In the genomic region with DNA sequence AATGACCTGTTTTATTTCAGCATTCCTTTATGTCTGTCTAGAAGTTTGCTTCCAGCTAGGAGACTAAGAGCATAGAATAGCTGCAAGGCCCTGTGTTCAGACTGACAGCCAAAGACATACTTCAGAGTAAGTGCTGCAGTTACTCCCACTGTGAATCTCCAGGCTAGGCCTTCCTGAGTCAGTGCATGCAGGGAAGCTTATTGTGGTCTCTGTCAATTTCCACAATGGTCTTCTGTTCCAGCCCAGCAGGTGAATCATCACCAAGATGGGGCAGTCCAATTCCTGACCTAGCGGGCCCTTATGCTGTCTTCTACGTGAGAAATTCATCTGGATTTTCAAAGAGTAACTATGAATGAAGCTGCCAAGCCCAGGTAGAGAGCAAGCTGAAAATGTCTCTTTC, we compare ENCODE assay signal across 24 cellular contexts.
DNase-seq lines count a peak whose midpoint lies in the region; ATAC-seq, FAIRE-seq and TF ChIP-seq lines count a peak whose summit lies in the region.
"Had no signal": no experiment of that assay in that cellular context is flagged by ENCODE, and none has a peak within 500 bp of the region (broad histone marks: within the 10 kb centered on the region; RNA-seq: fewer than 3 reads in every experiment).

No MANE protein-coding gene starts in this region.

- H3K4me3 Mint-ChIP-seq in MCF 10A (ENCODE audit: unreplicated experiment): no peak overlapping the region
- H3K4me3 Mint-ChIP-seq: activated CD8-positive, alpha-beta T cell treated with anti-CD3 and anti-CD28 coated beads, Interleukin-2, amount 10 ng/mL, durations not matched to agents 7 days and 5 days; activated T-cell treated with anti-CD3 and anti-CD28 coated beads, Interleukin-2, amount 50 U/mL, for 24 hours; T-helper 2 cell treated with Interferon-gamma antibody and Interleukin-4, amounts not matched to agents 5 μg/mL and 100 μg/mL, for 36 hours had no signal

- ATAC-seq in GM19324 (IDR thresholded peaks at IDR 0.05; ENCODE audit: low FRiP score, unreplicated experiment): no peak
- ATAC-seq: activated CD8-positive, alpha-beta T cell treated with anti-CD3 and anti-CD28 coated beads, Interleukin-2, amount 10 ng/mL, durations not matched to agents 7 days and 5 days; body of pancreas had no signal

- 45% methylated on average over 2 of the region's 2 CpGs for WGBS in mammary epithelial cell (ENCODE audit: low coverage, missing lambda C conversion rate)
- 57 to 100% (median 71%) methylated on average over 2 of the region's 2 CpGs for WGBS in stomach, 5 donors

- DNase-seq in mammary epithelial cell (peak; percentile 80), MCF 10A (ENCODE audit: unreplicated experiment) (no peak), amniotic epithelial cell (ENCODE audit: low read depth) (peak; percentile 3), iPS DF 4.7 (ENCODE audit: extremely low read depth, low spot score) (peak; percentile 36), urothelium cell line (ENCODE audit: low spot score) (peak; percentile 24), stomach (no peak), NCI-H748 (lab: John Stamatoyannopoulos, UW; ENCODE audit: unreplicated experiment) (no peak)
- DNase-seq: activated CD8-positive, alpha-beta T cell treated with anti-CD3 and anti-CD28 coated beads, Interleukin-2, amount 10 ng/mL, durations not matched to agents 7 days and 5 days; activated naive CD4-positive, alpha-beta T cell treated with Interleukin-2 at 50 U/mL for 16 hours; activated T-cell treated with anti-CD3 and anti-CD28 coated beads, Interleukin-2, amount 50 U/mL, for 24 hours; body of pancreas; cortex of kidney; hypothalamus; Kasumi-1; left ventricle myocardium inferior; NCI-H1105; NCI-H748 treated with DMSO at 0.1 percent for 48 hours; SIG-M5; stimulated activated CD8-positive, alpha-beta memory T cell treated with anti-CD3 and anti-CD28 coated beads, Interleukin-4, amount 100 ng/mL, for 48 hours had no signal

- H3K27ac Mint-ChIP-seq in MCF 10A (ENCODE audit: low read depth, unreplicated experiment): no peak overlapping the region
- H3K27ac Mint-ChIP-seq: activated CD8-positive, alpha-beta T cell treated with anti-CD3 and anti-CD28 coated beads, Interleukin-2, amount 10 ng/mL, durations not matched to agents 7 days and 5 days; activated T-cell treated with anti-CD3 and anti-CD28 coated beads, Interleukin-2, amount 50 U/mL, for 24 hours; T-helper 2 cell treated with Interferon-gamma antibody and Interleukin-4, amounts not matched to agents 5 μg/mL and 100 μg/mL, for 36 hours had no signal

- no peaks in the 10 kb centered on the region for H3K36me3 ChIP-seq in mammary epithelial cell (ENCODE audit: insufficient read depth, low read length)
- no peaks in the 10 kb centered on the region for H3K36me3 ChIP-seq in stomach
- H3K36me3 ChIP-seq: BLaER1 treated with 17β-estradiol and CSF1 and Interleukin-3, amounts not matched to agents 10 nM and 100 nM; left ventricle myocardium inferior; neutrophil had no signal

- POLR2A ChIA-PET in MCF 10A (lab: Yijun Ruan, JAX): no interaction called here

- H2AFZ ChIP-seq in mammary epithelial cell (ENCODE audit: low read depth, low read length): no peak overlapping the region

- no peaks in the 10 kb centered on the region for H3K9me3 ChIP-seq in mammary epithelial cell (replicated peaks; ENCODE audit: insufficient read depth, low read length)
- no peaks in the 10 kb centered on the region for H3K9me3 ChIP-seq in stomach
- H3K9me3 ChIP-seq: BLaER1 treated with 17β-estradiol and CSF1 and Interleukin-3, amounts not matched to agents 10 nM and 100 nM; body of pancreas; left ventricle myocardium inferior; neutrophil had no signal

- H3K27me3 Mint-ChIP-seq in MCF 10A (ENCODE audit: insufficient read depth, unreplicated experiment): no peaks in the 10 kb centered on the region
- H3K27me3 Mint-ChIP-seq: activated T-cell treated with anti-CD3 and anti-CD28 coated beads, Interleukin-2, amount 50 U/mL, for 24 hours had no signal

- H3K36me3 Mint-ChIP-seq in MCF 10A (ENCODE audit: insufficient read depth, unreplicated experiment): no peaks in the 10 kb centered on the region

- no peak overlapping the region for H3K9ac ChIP-seq in mammary epithelial cell (ENCODE audit: insufficient read depth, low read length)
- H3K9ac ChIP-seq: BLaER1 treated with 17β-estradiol and CSF1 and Interleukin-3, amounts not matched to agents 10 nM and 100 nM had no signal

- in situ Hi-C loops in mammary epithelial cell (cut with MboI; ENCODE audit: low sequenced_read_pairs in 2 of 2): no loop called here

- H3K27ac ChIP-seq in mammary epithelial cell (ENCODE audit: insufficient read depth, low read depth, low read length) (no peak overlapping the region), stomach (no peak overlapping the region)
- H3K27ac ChIP-seq: BLaER1 treated with 17β-estradiol and CSF1 and Interleukin-3, amounts not matched to agents 10 nM and 100 nM; body of pancreas; left ventricle myocardium inferior; neutrophil had no signal

- H3K27me3 ChIP-seq in mammary epithelial cell (ENCODE audit: insufficient read depth, low read length) (no peaks in the 10 kb centered on the region), stomach (no peaks in the 10 kb centered on the region)
- H3K27me3 ChIP-seq: BLaER1 treated with 17β-estradiol and CSF1 and Interleukin-3, amounts not matched to agents 10 nM and 100 nM; body of pancreas; neutrophil had no signal

- H3K4me3 ChIP-seq in mammary epithelial cell (replicated peaks in 1 of 3; ENCODE audit: insufficient read depth in 1 of 3, low read depth in 2 of 3, low read length in 3 of 3) (no peak overlapping the region), stomach (no peak overlapping the region)
- H3K4me3 ChIP-seq: BLaER1 treated with 17β-estradiol and CSF1 and Interleukin-3, amounts not matched to agents 10 nM and 100 nM; body of pancreas; left ventricle myocardium inferior had no signal

- no peak overlapping the region for H3K4me2 ChIP-seq in mammary epithelial cell (ENCODE audit: insufficient read depth, low read depth, low read length)
- H3K4me2 ChIP-seq: BLaER1 treated with 17β-estradiol and CSF1 and Interleukin-3, amounts not matched to agents 10 nM and 100 nM had no signal

- CTCF ChIA-PET in mammary epithelial cell (lab: Charles Lee; ENCODE audit: low non-redundant PET) (no interaction called here), MCF 10A (lab: Yijun Ruan, JAX) (no interaction called here)

- H3K4me1 ChIP-seq in mammary epithelial cell (ENCODE audit: insufficient read depth, low read length) (no peaks in the 10 kb centered on the region), stomach (peaks cover 0 to 6% (median 0%) of the 10 kb centered on the region in 4 donors)
- H3K4me1 ChIP-seq: BLaER1 treated with 17β-estradiol and CSF1 and Interleukin-3, amounts not matched to agents 10 nM and 100 nM; body of pancreas had no signal

- TF ChIP-seq EP300 in stomach (IDR thresholded peaks at IDR 0.05): no peak

- H3K4me1 Mint-ChIP-seq in MCF 10A (ENCODE audit: insufficient read depth, unreplicated experiment): no peaks in the 10 kb centered on the region

- H4K20me1 ChIP-seq in mammary epithelial cell (ENCODE audit: insufficient read depth, low read length): no peaks in the 10 kb centered on the region
- H4K20me1 ChIP-seq: BLaER1 treated with 17β-estradiol and CSF1 and Interleukin-3, amounts not matched to agents 10 nM and 100 nM had no signal

- no peak for TF ChIP-seq CTCF in mammary epithelial cell (conservative IDR thresholded peaks at IDR 0.05 in 1 of 2, IDR thresholded peaks at IDR 0.05 in 1 of 2; ENCODE audit: extremely low read depth in 1 of 2, insufficient read depth in 1 of 2, low read depth in 1 of 2, low read length in 2 of 2)
- no peak for TF ChIP-seq CTCF in MCF 10A (IDR thresholded peaks at IDR 0.05; ENCODE audit: unreplicated experiment)
- TF ChIP-seq CTCF in stomach (IDR thresholded peaks at IDR 0.05): no peak

- H3K9me3 Mint-ChIP-seq in MCF 10A (ENCODE audit: unreplicated experiment): no peaks in the 10 kb centered on the region
- H3K9me3 Mint-ChIP-seq: activated T-cell treated with anti-CD3 and anti-CD28 coated beads, Interleukin-2, amount 50 U/mL, for 24 hours; T-helper 2 cell treated with Interferon-gamma antibody and Interleukin-4, amounts not matched to agents 5 μg/mL and 100 μg/mL, for 36 hours had no signal

- H3K79me2 ChIP-seq in mammary epithelial cell (ENCODE audit: insufficient read depth, low read length): no peaks in the 10 kb centered on the region

- no TSS peak for BruUV-seq in mammary epithelial cell (replicated peaks; lab: Mats Ljungman, UMichigan)
- BruUV-seq in MCF 10A (replicated peaks; lab: Mats Ljungman, UMichigan): no TSS peak

- FAIRE-seq in urothelium cell line (lab: Jason Lieb, UNC): no peak
- FAIRE-seq: A204.1 had no signal

- intact Hi-C loops in mammary epithelial cell (cut with micrococcal nuclease) (no loop called here), MCF 10A (cut with micrococcal nuclease) (no loop called here), stomach (cut with DNase I; ENCODE audit: low total_unique reads) (no loop called here)

- TF ChIP-seq POLR2A in stomach (IDR thresholded peaks at IDR 0.05): no peak

- dilution Hi-C loops in mammary epithelial cell (cut with HindIII; ENCODE audit: low sequenced_read_pairs): no loop called here

Comparison
In these comparisons a context has a peak if more than half of its experiments do, and no peak if none do; other contexts are left out.
1. DNase-seq: peak in mammary epithelial cell (single experiment), amniotic epithelial cell (single experiment), iPS DF 4.7 (single experiment) and urothelium cell line (single experiment); none in MCF 10A (single experiment), stomach (single experiment) and NCI-H748 (single experiment).